ENCODE assay signal across 1 cellular context in genomic region chr15:68259883-68260282, GRCh38.
TF ChIP-seq lines count a peak whose summit lies in the region.

No MANE protein-coding gene starts in this region.

TF ChIP-seq in H1, 55 proteins besides CTCF, POLR2A, EP300 and RAD21:
- TF ChIP-seq BACH1 (IDR thresholded peaks at IDR 0.05; ENCODE audit: low read length) (no peak), SP2 (IDR thresholded peaks at IDR 0.05; ENCODE audit: low read length) (no peak), KDM1A (IDR thresholded peaks at IDR 0.05; ENCODE audit: borderline replicate concordance, low read length) (no peak), BRCA1 (IDR thresholded peaks at IDR 0.05; ENCODE audit: low read depth, low read length) (no peak), NRF1 (IDR thresholded peaks at IDR 0.05; ENCODE audit: low read depth, low read length) (no peak), ATF2 (IDR thresholded peaks at IDR 0.05; ENCODE audit: low read length) (no peak), EGR1 (IDR thresholded peaks at IDR 0.05; ENCODE audit: borderline replicate concordance, low read depth, low read length) (no peak), SRF (IDR thresholded peaks at IDR 0.05; ENCODE audit: low read depth, low read length) (no peak), MAX (IDR thresholded peaks at IDR 0.05) (no peak), CBX5 (IDR thresholded peaks at IDR 0.05; ENCODE audit: low read depth, low read length) (no peak), TBP (IDR thresholded peaks at IDR 0.05; ENCODE audit: low read depth, low read length) (no peak), CREB1 (IDR thresholded peaks at IDR 0.05) (no peak)
